In genomic region chr5:154757647-154758406, GRCh38 we compare ENCODE assay signal across 8 cellular contexts. TPM values are rescaled to one million over a fixed set of nuclear protein-coding genes. Genes with fewer than 3 reads are reported as not detected.
DNase-seq lines count a peak whose midpoint lies in the region; ATAC-seq and TF ChIP-seq lines count a peak whose summit lies in the region.

No MANE protein-coding gene starts in this region.

- H3K4me3 ChIP-seq in tibial artery, result peak overlapping the region; percentile 93 to 98

- H3K27me3 Mint-ChIP-seq in T-helper 1 cell treated with Interleukin-12 subunit alpha and Interleukin-12 subunit beta and Interleukin-4 antibody, amounts not matched to agents 30 μg/mL and 1 μg/mL, for 36 hours (ENCODE audit: low read depth), result no peaks in the 10 kb centered on the region
- no peaks in the 10 kb centered on the region for H3K27me3 Mint-ChIP-seq in dendritic cell treated with granulocyte-macrophage colony-stimulating factor and Interleukin-4, amounts not matched to agents 40 ng/mL and 50 ng/mL, for 4 days
- no peaks in the 10 kb centered on the region for H3K27me3 Mint-ChIP-seq in naive B cell

- no peaks in the 10 kb centered on the region for H3K9me3 ChIP-seq in tibial artery

- in situ Hi-C loops in KBM-7 (cut with MboI; ENCODE audit: low pct_unique_long_range_greater_than_20kb, low sequenced_read_pairs), result no loop called here

- peak overlapping the region; percentile 92 to 98 for H3K27ac ChIP-seq in tibial artery

- H3K4me1 Mint-ChIP-seq in T-helper 1 cell treated with Interleukin-12 subunit alpha and Interleukin-12 subunit beta and Interleukin-4 antibody, amounts not matched to agents 30 μg/mL and 1 μg/mL, for 36 hours (ENCODE audit: low read depth), result peaks cover 58% of the 10 kb centered on the region
- peaks cover 72% of the 10 kb centered on the region for H3K4me1 Mint-ChIP-seq in dendritic cell treated with granulocyte-macrophage colony-stimulating factor and Interleukin-4, amounts not matched to agents 40 ng/mL and 50 ng/mL, for 4 days (ENCODE audit: low read depth)
- peaks cover 53 to 72% (median 65%) of the 10 kb centered on the region in 3 donors for H3K4me1 Mint-ChIP-seq in naive B cell

- H3K27ac Mint-ChIP-seq in T-helper 1 cell treated with Interleukin-12 subunit alpha and Interleukin-12 subunit beta and Interleukin-4 antibody, amounts not matched to agents 30 μg/mL and 1 μg/mL, for 36 hours, result peak overlapping the region; percentile 90
- H3K27ac Mint-ChIP-seq in dendritic cell treated with granulocyte-macrophage colony-stimulating factor and Interleukin-4, amounts not matched to agents 40 ng/mL and 50 ng/mL, for 4 days, result peak overlapping the region; percentile 96
- H3K27ac Mint-ChIP-seq in naive B cell, result peak overlapping the region; percentile 31 to 93 (median 92)

- intact Hi-C loops in dendritic cell treated with granulocyte-macrophage colony-stimulating factor and Interleukin-4, amounts not matched to agents 40 ng/mL and 50 ng/mL, for 4 days (cut with micrococcal nuclease), result loop anchor here (10.0 kb wide), 2 partner anchors 177 to 313 kb away; partner anchors contain the start of genes GEMIN5 and SAP30L
- intact Hi-C loops in tibial artery (cut with DNase I; ENCODE audit: low total_unique reads), result loop anchor here (2.0 kb wide), 1 partner anchor 75 kb away; no protein-coding TSS in a partner anchor

- ATAC-seq in naive B cell (ENCODE audit: low read depth in 2 of 2) (no peak), HG03108 (IDR thresholded peaks at IDR 0.05; ENCODE audit: unreplicated experiment) (no peak)

- H3K36me3 Mint-ChIP-seq in T-helper 1 cell treated with Interleukin-12 subunit alpha and Interleukin-12 subunit beta and Interleukin-4 antibody, amounts not matched to agents 30 μg/mL and 1 μg/mL, for 36 hours (ENCODE audit: low read depth), result peaks cover 8% of the 10 kb centered on the region
- H3K36me3 Mint-ChIP-seq in dendritic cell treated with granulocyte-macrophage colony-stimulating factor and Interleukin-4, amounts not matched to agents 40 ng/mL and 50 ng/mL, for 4 days (ENCODE audit: low read depth), result peaks cover 23% of the 10 kb centered on the region
- no peaks in the 10 kb centered on the region for H3K36me3 Mint-ChIP-seq in naive B cell

- TF ChIP-seq CTCF in tibial artery (IDR thresholded peaks at IDR 0.05), result no peak

- H3K4me1 ChIP-seq in tibial artery, result peaks cover 0 to 71% (median 48%) of the 10 kb centered on the region in 4 donors

- peak; percentile 9 for DNase-seq in activated gamma-delta T cell treated with Interleukin-2 at 50 U/mL for 16 hours
- no peak for DNase-seq in activated gamma-delta T cell (lab: John Stamatoyannopoulos, UW)
- DNase-seq in naive B cell, result peak; percentile 18
- no peak for DNase-seq in tibial artery
- DNase-seq in KBM-7, result no peak

- no peaks in the 10 kb centered on the region for H3K27me3 ChIP-seq in tibial artery

- peak overlapping the region; percentile 94 for H3K4me3 Mint-ChIP-seq in T-helper 1 cell treated with Interleukin-12 subunit alpha and Interleukin-12 subunit beta and Interleukin-4 antibody, amounts not matched to agents 30 μg/mL and 1 μg/mL, for 36 hours
- peak overlapping the region; percentile 89 for H3K4me3 Mint-ChIP-seq in dendritic cell treated with granulocyte-macrophage colony-stimulating factor and Interleukin-4, amounts not matched to agents 40 ng/mL and 50 ng/mL, for 4 days
- H3K4me3 Mint-ChIP-seq in naive B cell, result peak overlapping the region; percentile 90 to 97 (median 94)

- H3K36me3 ChIP-seq in tibial artery, result no peaks in the 10 kb centered on the region

- H3K9me3 Mint-ChIP-seq in T-helper 1 cell treated with Interleukin-12 subunit alpha and Interleukin-12 subunit beta and Interleukin-4 antibody, amounts not matched to agents 30 μg/mL and 1 μg/mL, for 36 hours, result no peaks in the 10 kb centered on the region
- no peaks in the 10 kb centered on the region for H3K9me3 Mint-ChIP-seq in dendritic cell treated with granulocyte-macrophage colony-stimulating factor and Interleukin-4, amounts not matched to agents 40 ng/mL and 50 ng/mL, for 4 days
- H3K9me3 Mint-ChIP-seq in naive B cell, result no peaks in the 10 kb centered on the region

RNA-seq across cellular contexts. Expression of gene LARP1, which starts 2.6 kb away (rescaled TPM):
- 10 to 100 TPM in 4 of 6 donors, 1 to 10 TPM in 2; 4.3 to 22.7 (median 11.1) TPM for polyA plus RNA-seq in naive B cell (ENCODE audit: low read depth in 6 of 6)

Comparison
In these comparisons a context has a peak if more than half of its experiments do, and no peak if none do; other contexts are left out.
1. DNase-seq: peak in activated gamma-delta T cell treated with Interleukin-2 at 50 U/mL for 16 hours (single experiment) and naive B cell (single experiment); none in activated gamma-delta T cell (single experiment), tibial artery (0 of 2) and KBM-7 (single experiment).
2. Peak in every context shown above with its lines, with median percentiles within 50 percentile points of each other: H3K27ac Mint-ChIP-seq and H3K4me3 Mint-ChIP-seq.